Comparison of ENCODE assay signal across 11 cellular contexts in the genomic region with DNA sequence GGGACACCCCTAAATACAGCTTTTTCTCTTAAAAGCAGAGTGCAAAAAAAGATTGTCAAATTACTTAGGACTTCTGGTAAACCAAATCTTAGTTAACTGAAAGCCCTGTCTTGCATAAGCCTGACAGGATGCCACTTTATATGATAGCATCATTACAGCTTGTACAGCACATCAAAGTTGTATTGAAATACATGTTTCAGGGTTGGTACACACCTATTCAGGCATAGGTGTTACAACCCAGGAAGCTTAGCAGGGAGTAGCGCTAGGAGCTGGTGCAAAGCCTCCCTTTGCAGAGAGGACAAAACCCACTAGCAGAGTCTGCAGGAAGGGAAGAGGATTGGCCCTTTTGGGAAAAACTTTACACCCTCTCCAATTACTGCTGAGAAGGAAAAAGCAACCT.
DNase-seq lines count a peak whose midpoint lies in the region; ATAC-seq, FAIRE-seq and TF ChIP-seq lines count a peak whose summit lies in the region.
"Had no signal": no experiment of that assay in that cellular context is flagged by ENCODE, and none has a peak within 500 bp of the region (broad histone marks: within the 10 kb centered on the region; RNA-seq: fewer than 3 reads in every experiment).

No MANE protein-coding gene starts in this region.

- POLR2A ChIA-PET in A549 (lab: Yijun Ruan, JAX), result no interaction called here
- POLR2A ChIA-PET in naive thymus-derived CD4-positive, alpha-beta T cell (lab: Charles Lee), result interaction anchor here (0.5 to 11.5 kb wide), 10 partner anchors 8 to 70 kb away, joined by 3 to 97 read pairs (median 4); no protein-coding TSS in a partner anchor

- no peak for TF ChIP-seq EP300 in A549 (IDR thresholded peaks at IDR 0.05)

- H3K27me3 Mint-ChIP-seq in activated T-helper 2 cell treated with anti-CD3 and anti-CD28 coated beads, Interferon-gamma antibody, Interleukin-2, Interleukin-4, amounts not matched to agents 10 μg/mL and 5 μg/mL and 100 μg/mL, durations not matched to agents 14 hours and 24 hours and 36 hours (ENCODE audit: low read depth), result peaks cover 18% of the 10 kb centered on the region
- no peaks in the 10 kb centered on the region for H3K27me3 Mint-ChIP-seq in naive thymus-derived CD4-positive, alpha-beta T cell

- peak overlapping the region; percentile 12; the same call in 1 of the 3 replicates for H3K4me2 ChIP-seq in A549

- H3K4me1 Mint-ChIP-seq in activated T-helper 2 cell treated with anti-CD3 and anti-CD28 coated beads, Interferon-gamma antibody, Interleukin-2, Interleukin-4, amounts not matched to agents 10 μg/mL and 5 μg/mL and 100 μg/mL, durations not matched to agents 14 hours and 24 hours and 36 hours (ENCODE audit: low read depth), result peaks cover 80% of the 10 kb centered on the region
- peaks cover 65 to 93% (median 86%) of the 10 kb centered on the region in 7 donors for H3K4me1 Mint-ChIP-seq in naive thymus-derived CD4-positive, alpha-beta T cell

- no peaks in the 10 kb centered on the region for H3K9me3 ChIP-seq in A549
- H3K9me3 ChIP-seq in naive thymus-derived CD4-positive, alpha-beta T cell (ENCODE audit: control insufficient read depth in 2 of 3, low read length in 3 of 3), result no peaks in the 10 kb centered on the region

- H3K27ac ChIP-seq in A549, result peak overlapping the region; percentile 96 to 98
- peak overlapping the region; percentile 60 for H3K27ac ChIP-seq in naive thymus-derived CD4-positive, alpha-beta T cell (ENCODE audit: low read depth, low read length)

- H3K4me3 Mint-ChIP-seq in activated T-helper 2 cell treated with anti-CD3 and anti-CD28 coated beads, Interferon-gamma antibody, Interleukin-2, Interleukin-4, amounts not matched to agents 10 μg/mL and 5 μg/mL and 100 μg/mL, durations not matched to agents 14 hours and 24 hours and 36 hours (ENCODE audit: low read depth), result peak overlapping the region; percentile 61
- peak overlapping the region; percentile 72 to 89 (median 76) for H3K4me3 Mint-ChIP-seq in naive thymus-derived CD4-positive, alpha-beta T cell

- intact Hi-C loops in activated T-helper 2 cell treated with anti-CD3 and anti-CD28 coated beads, Interferon-gamma antibody, Interleukin-2, Interleukin-4, amounts not matched to agents 10 μg/mL and 5 μg/mL and 100 μg/mL, durations not matched to agents 14 hours and 24 hours and 36 hours (cut with micrococcal nuclease), result loop anchor here (1.0 to 10.0 kb wide), 3 partner anchors 8 to 1060 kb away; no protein-coding TSS in a partner anchor
- intact Hi-C loops in naive thymus-derived CD4-positive, alpha-beta T cell (cut with micrococcal nuclease), result loop anchor here (1.0 to 10.0 kb wide), 5 partner anchors 10 to 1160 kb away; partner anchors contain the start of gene SERBP1 (in 1 of the 2)

- DNase-seq in A549 (ENCODE audit: low read depth in 1 of 2, low spot score in 1 of 2) (no peak), GM12891 (ENCODE audit: insufficient read length, low spot score) (no peak), GM19239 (ENCODE audit: insufficient read length, low spot score) (no peak), NCI-H446 (lab: John Stamatoyannopoulos, UW) (no peak), NCI-H2081 treated with DMSO at 0.1 percent for 48 hours (lab: John Stamatoyannopoulos, UW) (no peak)
- peak; percentile 15 for DNase-seq in activated T-helper 2 cell treated with anti-CD3 and anti-CD28 coated beads, Interferon-gamma antibody, Interleukin-2, Interleukin-4, amounts not matched to agents 10 μg/mL and 5 μg/mL and 100 μg/mL, durations not matched to agents 14 hours and 24 hours and 36 hours (ENCODE audit: low spot score)
- peak in 7 of 9 donors; percentile 45 to 70 (median 56) for DNase-seq in naive thymus-derived CD4-positive, alpha-beta T cell
- DNase-seq: cortex of kidney, NCI-H748 treated with DMSO at 0.1 percent for 48 hours had no signal

- no peaks in the 10 kb centered on the region for H3K36me3 ChIP-seq in naive thymus-derived CD4-positive, alpha-beta T cell (ENCODE audit: control insufficient read depth in 2 of 3, insufficient read depth in 3 of 3, low read length in 3 of 3)

- no peaks in the 10 kb centered on the region for H3K36me3 Mint-ChIP-seq in activated T-helper 2 cell treated with anti-CD3 and anti-CD28 coated beads, Interferon-gamma antibody, Interleukin-2, Interleukin-4, amounts not matched to agents 10 μg/mL and 5 μg/mL and 100 μg/mL, durations not matched to agents 14 hours and 24 hours and 36 hours (ENCODE audit: low read depth)
- peaks cover 0 to 14% (median 0%) of the 10 kb centered on the region in 5 donors for H3K36me3 Mint-ChIP-seq in naive thymus-derived CD4-positive, alpha-beta T cell

- H3K27me3 ChIP-seq in naive thymus-derived CD4-positive, alpha-beta T cell (ENCODE audit: control insufficient read depth in 2 of 2, insufficient read depth in 2 of 2, low read length in 2 of 2), result no peaks in the 10 kb centered on the region

- no peak for TF ChIP-seq CTCF in A549 (IDR thresholded peaks at IDR 0.05)

- peaks cover 72% of the 10 kb centered on the region for H3K4me1 ChIP-seq in A549
- peaks cover 50 to 72% of the 10 kb centered on the region in 2 donors for H3K4me1 ChIP-seq in naive thymus-derived CD4-positive, alpha-beta T cell (ENCODE audit: control insufficient read depth in 2 of 2, insufficient read depth in 2 of 2, low read length in 2 of 2)

- CTCF ChIA-PET in A549 (lab: Yijun Ruan, JAX), result interaction anchor here (1.1 to 3.6 kb wide), 2 partner anchors 11 to 171 kb away, joined by 5 to 12 read pairs; no protein-coding TSS in a partner anchor
- CTCF ChIA-PET in naive thymus-derived CD4-positive, alpha-beta T cell (lab: Charles Lee), result interaction anchor here (3.1 to 7.9 kb wide), 2 partner anchors 57 to 170 kb away, joined by 15 to 53 read pairs; no protein-coding TSS in a partner anchor

- FAIRE-seq in A549 (lab: Jason Lieb, UNC) (no peak), GM12891 (lab: Jason Lieb, UNC) (peak; percentile 73), GM19239 (lab: Jason Lieb, UNC) (no peak)
- FAIRE-seq: frontal cortex had no signal

- no peak overlapping the region for H3K4me3 ChIP-seq in A549
- H3K4me3 ChIP-seq in naive thymus-derived CD4-positive, alpha-beta T cell (ENCODE audit: low read length), result peak overlapping the region; percentile 41

- ATAC-seq in A549 (no peak), HG03432 (IDR thresholded peaks at IDR 0.05; ENCODE audit: unreplicated experiment) (no peak)
- peak; percentile 79 for ATAC-seq in naive thymus-derived CD4-positive, alpha-beta T cell

- TF ChIP-seq POLR2A in A549 (IDR thresholded peaks at IDR 0.05; ENCODE audit: low read length), result no peak
- no peak for TF ChIP-seq POLR2A in GM12891 (IDR thresholded peaks at IDR 0.05; ENCODE audit: low read depth, low read length)

- TF ChIP-seq RAD21 in A549 (conservative IDR thresholded peaks at IDR 0.05 in 1 of 2, IDR thresholded peaks at IDR 0.05 in 1 of 2), result no peak

- H3K27ac Mint-ChIP-seq in activated T-helper 2 cell treated with anti-CD3 and anti-CD28 coated beads, Interferon-gamma antibody, Interleukin-2, Interleukin-4, amounts not matched to agents 10 μg/mL and 5 μg/mL and 100 μg/mL, durations not matched to agents 14 hours and 24 hours and 36 hours, result peak overlapping the region; percentile 62
- H3K27ac Mint-ChIP-seq in naive thymus-derived CD4-positive, alpha-beta T cell, result peak overlapping the region; percentile 82 to 97 (median 91)

- H3K9me3 Mint-ChIP-seq in activated T-helper 2 cell treated with anti-CD3 and anti-CD28 coated beads, Interferon-gamma antibody, Interleukin-2, Interleukin-4, amounts not matched to agents 10 μg/mL and 5 μg/mL and 100 μg/mL, durations not matched to agents 14 hours and 24 hours and 36 hours, result no peaks in the 10 kb centered on the region
- H3K9me3 Mint-ChIP-seq in naive thymus-derived CD4-positive, alpha-beta T cell, result peaks cover 0 to 4% (median 0%) of the 10 kb centered on the region in 11 donors

- 100% methylated on average over 1 of the region's 1 CpG for WGBS in A549 (ENCODE audit: missing lambda C conversion rate)

TF ChIP-seq in A549, 52 proteins besides CTCF, POLR2A, EP300 and RAD21 (continues in another document):
- TF ChIP-seq, protein P1, sequence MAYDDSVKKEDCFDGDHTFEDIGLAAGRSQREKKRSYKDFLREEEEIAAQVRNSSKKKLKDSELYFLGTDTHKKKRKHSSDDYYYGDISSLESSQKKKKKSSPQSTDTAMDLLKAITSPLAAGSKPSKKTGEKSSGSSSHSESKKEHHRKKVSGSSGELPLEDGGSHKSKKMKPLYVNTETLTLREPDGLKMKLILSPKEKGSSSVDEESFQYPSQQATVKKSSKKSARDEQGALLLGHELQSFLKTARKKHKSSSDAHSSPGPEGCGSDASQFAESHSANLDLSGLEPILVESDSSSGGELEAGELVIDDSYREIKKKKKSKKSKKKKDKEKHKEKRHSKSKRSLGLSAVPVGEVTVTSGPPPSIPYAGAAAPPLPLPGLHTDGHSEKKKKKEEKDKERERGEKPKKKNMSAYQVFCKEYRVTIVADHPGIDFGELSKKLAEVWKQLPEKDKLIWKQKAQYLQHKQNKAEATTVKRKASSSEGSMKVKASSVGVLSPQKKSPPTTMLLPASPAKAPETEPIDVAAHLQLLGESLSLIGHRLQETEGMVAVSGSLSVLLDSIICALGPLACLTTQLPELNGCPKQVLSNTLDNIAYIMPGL (CRISPR knock-in tag; IDR thresholded peaks at IDR 0.05; ENCODE audit: borderline replicate concordance), result no peak
- TF ChIP-seq ZNF302 (CRISPR knock-in tag; IDR thresholded peaks at IDR 0.05), result no peak
- TF ChIP-seq MAFK (IDR thresholded peaks at IDR 0.05; ENCODE audit: partially characterized antibody), result no peak
- TF ChIP-seq RNF2 (IDR thresholded peaks at IDR 0.05; ENCODE audit: borderline replicate concordance, low read depth), result no peak
- no peak for TF ChIP-seq ZFP36 (IDR thresholded peaks at IDR 0.05; ENCODE audit: borderline replicate concordance, partially characterized antibody)

TF ChIP-seq in GM12891, 5 proteins besides CTCF, POLR2A, EP300 and RAD21:
- no peak for TF ChIP-seq SPI1 (IDR thresholded peaks at IDR 0.05; ENCODE audit: low read depth, low read length)
- no peak for TF ChIP-seq PAX5 (IDR thresholded peaks at IDR 0.05; ENCODE audit: insufficient read depth, low read length, severe bottlenecking)
- TF ChIP-seq TAF1 (IDR thresholded peaks at IDR 0.05; ENCODE audit: low read depth, low read length), result no peak
- no peak for TF ChIP-seq POU2F2 (IDR thresholded peaks at IDR 0.05; ENCODE audit: low read depth, low read length)
- TF ChIP-seq POLR2AphosphoS5 (IDR thresholded peaks at IDR 0.05; ENCODE audit: low read depth, low read length), result no peak

Comparison
In these comparisons a context has a peak if more than half of its experiments do, and no peak if none do; other contexts are left out.
1. DNase-seq: peak in activated T-helper 2 cell treated with anti-CD3 and anti-CD28 coated beads, Interferon-gamma antibody, Interleukin-2, Interleukin-4, amounts not matched to agents 10 μg/mL and 5 μg/mL and 100 μg/mL, durations not matched to agents 14 hours and 24 hours and 36 hours (single experiment) and naive thymus-derived CD4-positive, alpha-beta T cell (7 of 9); none in A549 (0 of 2), GM12891 (single experiment), GM19239 (single experiment), NCI-H446 (0 of 2) and NCI-H2081 treated with DMSO at 0.1 percent for 48 hours (single experiment).